In the genomic region with DNA sequence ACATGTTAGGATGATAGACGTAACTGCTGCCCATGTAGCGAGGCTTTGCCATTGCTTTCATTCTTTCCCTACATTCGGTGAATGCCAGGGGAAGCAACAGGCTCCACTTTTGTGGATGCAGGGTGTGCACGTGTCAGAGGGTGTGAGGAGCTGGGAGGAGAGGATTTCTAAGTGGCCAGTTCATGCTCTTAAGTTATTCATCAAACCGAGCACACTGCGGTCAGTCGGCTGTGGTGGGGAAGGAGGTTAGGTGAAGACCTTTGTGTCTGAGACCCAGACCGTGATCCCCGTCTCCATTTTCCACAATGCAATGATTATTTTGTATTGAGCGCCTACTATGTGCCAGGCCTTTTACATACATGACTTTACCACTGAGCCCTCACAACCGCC, we compare ENCODE assay signal across 8 cellular contexts.
DNase-seq lines count a peak whose midpoint lies in the region; ATAC-seq and TF ChIP-seq lines count a peak whose summit lies in the region.

No MANE protein-coding gene starts in this region.

- H3K27me3 Mint-ChIP-seq in progenitor cell of endocrine pancreas, result peaks cover 38% of the 10 kb centered on the region

- no peaks in the 10 kb centered on the region for H3K9me3 Mint-ChIP-seq in progenitor cell of endocrine pancreas (ENCODE audit: low read depth)

- CTCF ChIA-PET in Panc1 (lab: Charles Lee), result no interaction called here

- H3K27me3 ChIP-seq in Panc1 (ENCODE audit: control insufficient read depth, insufficient read depth, low read length), result peaks cover 20% of the 10 kb centered on the region
- H3K27me3 ChIP-seq in gastroesophageal sphincter, result no peaks in the 10 kb centered on the region

- peaks cover 18% of the 10 kb centered on the region for H3K4me1 Mint-ChIP-seq in progenitor cell of endocrine pancreas (ENCODE audit: low read depth)

- intact Hi-C loops in Panc1 (cut with micrococcal nuclease; ENCODE audit: unreplicated experiment), result loop anchor here (10.0 kb wide), 1 partner anchor 98 kb away; no protein-coding TSS in a partner anchor

- TF ChIP-seq EP300 in gastroesophageal sphincter (IDR thresholded peaks at IDR 0.05), result no peak

- 25 to 26% methylated on average over 4 to 8 of the region's 11 CpGs for WGBS in gastroesophageal sphincter (ENCODE audit: low coverage in 1 of 2), 2 donors

- H3K4me1 ChIP-seq in Panc1 (ENCODE audit: control insufficient read depth, insufficient read depth, low read length) (no peaks in the 10 kb centered on the region), gastroesophageal sphincter (peaks cover 0 to 40% (median 4%) of the 10 kb centered on the region in 3 donors)

- DNase-seq in DMS53 (lab: John Stamatoyannopoulos, UW) (peak; percentile 60), Panc1 (ENCODE audit: low read depth, low spot score) (no peak), progenitor cell of endocrine pancreas (ENCODE audit: low spot score, unreplicated experiment) (no peak), GDM1 (lab: John Stamatoyannopoulos, UW) (no peak), DMS153 treated with DMSO at 0.1 percent for 48 hours (lab: John Stamatoyannopoulos, UW; ENCODE audit: unreplicated experiment) (no peak), 8988T (no peak)
- DNase-seq in effector CD8-positive, alpha-beta T cell (lab: John Stamatoyannopoulos, UW), result no peak

- no peaks in the 10 kb centered on the region for H3K9me3 ChIP-seq in Panc1 (ENCODE audit: control insufficient read depth, insufficient read depth, low read depth, low read length)
- no peaks in the 10 kb centered on the region for H3K9me3 ChIP-seq in gastroesophageal sphincter

- H3K36me3 ChIP-seq in Panc1 (ENCODE audit: control insufficient read depth, insufficient read depth, low read length), result no peaks in the 10 kb centered on the region
- no peaks in the 10 kb centered on the region for H3K36me3 ChIP-seq in gastroesophageal sphincter

- H3K27ac Mint-ChIP-seq in progenitor cell of endocrine pancreas, result peak overlapping the region; percentile 82

- H3K27ac ChIP-seq in Panc1 (ENCODE audit: low read length) (no peak overlapping the region), gastroesophageal sphincter (peak overlapping the region; percentile 68 to 90 (median 84))

- no peak for ATAC-seq in Panc1
- peak; percentile 31 for ATAC-seq in gastroesophageal sphincter

- TF ChIP-seq CTCF in Panc1 (IDR thresholded peaks at IDR 0.05) (no peak), gastroesophageal sphincter (IDR thresholded peaks at IDR 0.05) (no peak), progenitor cell of endocrine pancreas (IDR thresholded peaks at IDR 0.05; ENCODE audit: unreplicated experiment) (no peak)

- no TSS peak for BruUV-seq in Panc1 (replicated peaks; lab: Mats Ljungman, UMichigan)

- H3K36me3 Mint-ChIP-seq in progenitor cell of endocrine pancreas (ENCODE audit: insufficient read depth), result peaks cover under 1% of the 10 kb centered on the region

- in situ Hi-C loops in Panc1 (cut with HindIII; ENCODE audit: low pct_unique_long_range_greater_than_20kb, low sequenced_read_pairs), result no loop called here

- peak overlapping the region; percentile 23 to 48; a peak in 3 of 4 replicates for H3K4me3 ChIP-seq in Panc1 (ENCODE audit: low read depth in 2 of 2, low read length in 2 of 2)
- H3K4me3 ChIP-seq in gastroesophageal sphincter, result peak overlapping the region; percentile 63 to 90

- no peak for TF ChIP-seq POLR2A in gastroesophageal sphincter (IDR thresholded peaks at IDR 0.05)

- POLR2A ChIA-PET in Panc1 (lab: Charles Lee), result no interaction called here

- peak overlapping the region; percentile 74 for H3K4me3 Mint-ChIP-seq in progenitor cell of endocrine pancreas (ENCODE audit: low read depth)
